In genomic region chr20:19431308-19431685, GRCh38 we compare ENCODE assay signal across 21 cellular contexts.
DNase-seq lines count a peak whose midpoint lies in the region; ATAC-seq, FAIRE-seq and TF ChIP-seq lines count a peak whose summit lies in the region.
"Had no signal": no experiment of that assay in that cellular context is flagged by ENCODE, and none has a peak within 500 bp of the region (broad histone marks: within the 10 kb centered on the region; RNA-seq: fewer than 3 reads in every experiment).

No MANE protein-coding gene starts in this region.

- peak; percentile 67 for DNase-seq in OCI-M1 (lab: John Stamatoyannopoulos, UW)
- DNase-seq in islet precursor cell = peak; percentile 34
- DNase-seq in stimulated activated effector memory CD8-positive, alpha-beta T cell treated with anti-CD3 and anti-CD28 coated beads, Interleukin-12 subunit alpha, Interleukin-12 subunit beta, amount 100 ng/mL, for 72 hours (ENCODE audit: low spot score in 2 of 2) = no peak
- DNase-seq in D721Med (ENCODE audit: insufficient read length, low spot score) = no peak
- no peak for DNase-seq in activated CD4-positive, alpha-beta T cell treated with anti-CD3 and anti-CD28 coated beads, Interleukin-2, amount 50 U/mL, for 1 hour
- DNase-seq: 8988T; ACHN; BE2C; C1 segment of cervical spinal cord; CD4-positive, alpha-beta memory T cell; CD4-positive, CD25-positive, alpha-beta regulatory T cell; CD8-positive, alpha-beta memory T cell; COR-L47; DMS79 treated with DMSO at 0.1 percent for 48 hours; GF-D8 had no signal

- H3K36me3 Mint-ChIP-seq in stimulated activated effector memory CD8-positive, alpha-beta T cell treated with anti-CD3 and anti-CD28 coated beads, Interleukin-12 subunit alpha, Interleukin-12 subunit beta, amount 100 ng/mL, for 72 hours = no peaks in the 10 kb centered on the region
- H3K36me3 Mint-ChIP-seq: CD14-positive monocyte; CD4-positive, alpha-beta memory T cell; CD4-positive, CD25-positive, alpha-beta regulatory T cell; CD8-positive, alpha-beta memory T cell had no signal

- H3K4me3 Mint-ChIP-seq in stimulated activated effector memory CD8-positive, alpha-beta T cell treated with anti-CD3 and anti-CD28 coated beads, Interleukin-12 subunit alpha, Interleukin-12 subunit beta, amount 100 ng/mL, for 72 hours = no peak overlapping the region
- H3K4me3 Mint-ChIP-seq: CD14-positive monocyte; CD4-positive, alpha-beta memory T cell; CD4-positive, CD25-positive, alpha-beta regulatory T cell; CD8-positive, alpha-beta memory T cell had no signal

- H3K4me1 Mint-ChIP-seq in stimulated activated effector memory CD8-positive, alpha-beta T cell treated with anti-CD3 and anti-CD28 coated beads, Interleukin-12 subunit alpha, Interleukin-12 subunit beta, amount 100 ng/mL, for 72 hours = no peaks in the 10 kb centered on the region
- H3K4me1 Mint-ChIP-seq: CD4-positive, alpha-beta memory T cell; CD4-positive, CD25-positive, alpha-beta regulatory T cell; CD8-positive, alpha-beta memory T cell had no signal

- no peak for FAIRE-seq in D721Med (lab: Jason Lieb, UNC)
- FAIRE-seq: A204.1, G401.6, GM12891, GM19239 had no signal

- no peak for TF ChIP-seq CTCF in D721Med (IDR thresholded peaks at IDR 0.05; ENCODE audit: insufficient read depth, missing control alignments)

- H3K27ac Mint-ChIP-seq in stimulated activated effector memory CD8-positive, alpha-beta T cell treated with anti-CD3 and anti-CD28 coated beads, Interleukin-12 subunit alpha, Interleukin-12 subunit beta, amount 100 ng/mL, for 72 hours = no peak overlapping the region
- H3K27ac Mint-ChIP-seq: CD4-positive, alpha-beta memory T cell; CD4-positive, CD25-positive, alpha-beta regulatory T cell had no signal

- ATAC-seq in stimulated activated effector memory CD8-positive, alpha-beta T cell treated with anti-CD3 and anti-CD28 coated beads, Interleukin-12 subunit alpha, Interleukin-12 subunit beta, amount 100 ng/mL, for 72 hours = peak; percentile 37
- ATAC-seq in GM21515 (IDR thresholded peaks at IDR 0.05; ENCODE audit: unreplicated experiment) = no peak

- peaks cover 4% of the 10 kb centered on the region for H3K9me3 Mint-ChIP-seq in stimulated activated effector memory CD8-positive, alpha-beta T cell treated with anti-CD3 and anti-CD28 coated beads, Interleukin-12 subunit alpha, Interleukin-12 subunit beta, amount 100 ng/mL, for 72 hours
- H3K9me3 Mint-ChIP-seq: CD14-positive monocyte; CD4-positive, CD25-positive, alpha-beta regulatory T cell had no signal

Comparison
In these comparisons a context has a peak if more than half of its experiments do, and no peak if none do; other contexts are left out.
1. DNase-seq: peak in OCI-M1 (single experiment) and islet precursor cell (single experiment); none in stimulated activated effector memory CD8-positive, alpha-beta T cell treated with anti-CD3 and anti-CD28 coated beads, Interleukin-12 subunit alpha, Interleukin-12 subunit beta, amount 100 ng/mL, for 72 hours (0 of 2), D721Med (single experiment) and activated CD4-positive, alpha-beta T cell treated with anti-CD3 and anti-CD28 coated beads, Interleukin-2, amount 50 U/mL, for 1 hour (single experiment).